17 cellular contexts compared by ENCODE assay signal in the genomic region with DNA sequence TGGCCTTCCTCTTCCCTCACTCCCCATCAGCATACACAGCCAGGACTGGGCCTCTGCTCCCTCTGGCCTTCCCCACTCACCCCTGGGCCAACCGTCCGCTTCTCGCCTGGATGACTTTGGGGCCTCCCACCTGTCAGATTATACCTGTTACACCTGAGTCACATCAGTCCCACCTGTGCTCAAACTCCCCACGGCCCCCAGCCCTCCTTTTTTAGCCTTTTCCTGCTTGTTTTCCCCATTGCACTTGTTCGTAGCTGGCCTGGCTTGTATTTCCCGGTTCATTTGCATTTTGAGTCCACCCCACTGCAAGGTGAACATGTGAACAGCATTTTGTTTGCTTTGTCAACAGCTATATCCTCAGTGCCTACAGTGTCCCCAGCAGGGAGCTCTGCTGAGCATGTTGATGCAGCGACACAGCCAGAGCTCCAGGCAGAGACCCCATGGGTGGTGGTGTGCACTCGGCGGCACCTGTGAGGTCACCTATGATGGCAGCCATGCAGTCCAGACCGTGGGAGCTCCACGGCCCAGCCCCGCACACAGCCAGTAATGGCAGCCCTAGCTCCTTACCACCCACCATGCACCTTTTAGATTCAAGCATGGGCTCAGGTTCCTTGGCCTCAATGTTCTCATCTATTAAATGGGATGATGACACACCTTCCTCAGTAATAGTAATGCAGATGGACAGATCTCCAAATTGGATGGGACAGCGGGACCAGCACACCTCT.
DNase-seq lines count a peak whose midpoint lies in the region; FAIRE-seq and TF ChIP-seq lines count a peak whose summit lies in the region.
"Had no signal": no experiment of that assay in that cellular context is flagged by ENCODE, and none has a peak within 500 bp of the region (broad histone marks: within the 10 kb centered on the region; RNA-seq: fewer than 3 reads in every experiment).

No MANE protein-coding gene starts in this region.

- H3K27ac Mint-ChIP-seq in nephron, result peak overlapping the region; percentile 5 to 92 (median 60)

- FAIRE-seq in GM12891 (lab: Jason Lieb, UNC), result no peak
- FAIRE-seq: GM18507 had no signal

- peaks cover 33% of the 10 kb centered on the region for H3K4me1 Mint-ChIP-seq in nephron

- peak overlapping the region; percentile 54 for H3K27ac ChIP-seq in C4-2B
- peak overlapping the region; percentile 52; the same call in 1 of the 2 replicates for H3K27ac ChIP-seq in VCaP
- H3K27ac ChIP-seq: ascending aorta, KMS-11, psoas muscle had no signal

- DNase-seq in foreskin melanocyte, result no peak
- no peak for DNase-seq in GM12891 (ENCODE audit: insufficient read length, low spot score)
- DNase-seq in NCI-H446 treated with DMSO at 0.1 percent for 48 hours (lab: John Stamatoyannopoulos, UW), result no peak
- DNase-seq in NK-92 treated with Interleukin-12 subunit alpha and Interleukin-12 subunit beta, amount 100 ng/mL, for 24 hours (lab: John Stamatoyannopoulos, UW), result no peak
- DNase-seq: BE2C; effector memory CD4-positive, alpha-beta T cell; GF-D8; midbrain; psoas muscle; stimulated activated CD4-positive, alpha-beta T cell treated with anti-CD3 and anti-CD28 coated beads, Interleukin-2, amount 100 ng/mL, for 48 hours had no signal

- TF ChIP-seq POLR2A in GM12891 (IDR thresholded peaks at IDR 0.05; ENCODE audit: low read depth, low read length), result no peak

- no peaks in the 10 kb centered on the region for H3K9me3 Mint-ChIP-seq in nephron

- peak overlapping the region in 1 of 3 experiments; percentile 2 for H3K4me3 Mint-ChIP-seq in nephron

- TF ChIP-seq RAD21 in Ishikawa (IDR thresholded peaks at IDR 0.05; ENCODE audit: low read depth), result no peak

- no peak for TF ChIP-seq CTCF in C4-2B (conservative IDR thresholded peaks at IDR 0.05)
- TF ChIP-seq CTCF in VCaP (conservative IDR thresholded peaks at IDR 0.05), result peak; percentile 49
- TF ChIP-seq CTCF in nephron (IDR thresholded peaks at IDR 0.05; ENCODE audit: unreplicated experiment in 3 of 3), result no peak

- H3K27me3 Mint-ChIP-seq in nephron (ENCODE audit: low read depth), result peaks cover 20% of the 10 kb centered on the region

- H3K36me3 Mint-ChIP-seq in nephron (ENCODE audit: low read depth), result no peaks in the 10 kb centered on the region

- TF ChIP-seq EP300 in Ishikawa (IDR thresholded peaks at IDR 0.05; ENCODE audit: borderline replicate concordance), result peak; percentile 55; the same call in 1 of the 2 replicates

TF ChIP-seq in Ishikawa, 13 proteins besides CTCF, POLR2A, EP300 and RAD21:
- TF ChIP-seq ZBTB7A (IDR thresholded peaks at IDR 0.05; ENCODE audit: low read depth) (no peak), CEBPB (IDR thresholded peaks at IDR 0.05) (no peak), TEAD4 (IDR thresholded peaks at IDR 0.05) (no peak), TCF12 (IDR thresholded peaks at IDR 0.05; ENCODE audit: low read depth) (0 out of 2 replicates have a peak, but pooled peaks have one; percentile 66), FOXM1 (IDR thresholded peaks at IDR 0.05; ENCODE audit: borderline replicate concordance, low read depth) (no peak), YY1 (IDR thresholded peaks at IDR 0.05; ENCODE audit: low read depth) (peak; percentile 40; the same call in 1 of the 2 replicates), TAF1 (IDR thresholded peaks at IDR 0.05; ENCODE audit: low read depth) (no peak), EGR1 (IDR thresholded peaks at IDR 0.05) (no peak), CREB1 (IDR thresholded peaks at IDR 0.05; ENCODE audit: low read depth) (no peak), NFIC (IDR thresholded peaks at IDR 0.05) (0 out of 2 replicates have a peak, but pooled peaks have one; percentile 5)
- TF ChIP-seq, protein P1, sequence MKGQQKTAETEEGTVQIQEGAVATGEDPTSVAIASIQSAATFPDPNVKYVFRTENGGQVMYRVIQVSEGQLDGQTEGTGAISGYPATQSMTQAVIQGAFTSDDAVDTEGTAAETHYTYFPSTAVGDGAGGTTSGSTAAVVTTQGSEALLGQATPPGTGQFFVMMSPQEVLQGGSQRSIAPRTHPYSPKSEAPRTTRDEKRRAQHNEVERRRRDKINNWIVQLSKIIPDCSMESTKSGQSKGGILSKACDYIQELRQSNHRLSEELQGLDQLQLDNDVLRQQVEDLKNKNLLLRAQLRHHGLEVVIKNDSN (IDR thresholded peaks at IDR 0.05), result no peak
- TF ChIP-seq, protein P2, sequence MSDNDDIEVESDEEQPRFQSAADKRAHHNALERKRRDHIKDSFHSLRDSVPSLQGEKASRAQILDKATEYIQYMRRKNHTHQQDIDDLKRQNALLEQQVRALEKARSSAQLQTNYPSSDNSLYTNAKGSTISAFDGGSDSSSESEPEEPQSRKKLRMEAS (IDR thresholded peaks at IDR 0.05), result peak; percentile 43
- TF ChIP-seq, protein P3, sequence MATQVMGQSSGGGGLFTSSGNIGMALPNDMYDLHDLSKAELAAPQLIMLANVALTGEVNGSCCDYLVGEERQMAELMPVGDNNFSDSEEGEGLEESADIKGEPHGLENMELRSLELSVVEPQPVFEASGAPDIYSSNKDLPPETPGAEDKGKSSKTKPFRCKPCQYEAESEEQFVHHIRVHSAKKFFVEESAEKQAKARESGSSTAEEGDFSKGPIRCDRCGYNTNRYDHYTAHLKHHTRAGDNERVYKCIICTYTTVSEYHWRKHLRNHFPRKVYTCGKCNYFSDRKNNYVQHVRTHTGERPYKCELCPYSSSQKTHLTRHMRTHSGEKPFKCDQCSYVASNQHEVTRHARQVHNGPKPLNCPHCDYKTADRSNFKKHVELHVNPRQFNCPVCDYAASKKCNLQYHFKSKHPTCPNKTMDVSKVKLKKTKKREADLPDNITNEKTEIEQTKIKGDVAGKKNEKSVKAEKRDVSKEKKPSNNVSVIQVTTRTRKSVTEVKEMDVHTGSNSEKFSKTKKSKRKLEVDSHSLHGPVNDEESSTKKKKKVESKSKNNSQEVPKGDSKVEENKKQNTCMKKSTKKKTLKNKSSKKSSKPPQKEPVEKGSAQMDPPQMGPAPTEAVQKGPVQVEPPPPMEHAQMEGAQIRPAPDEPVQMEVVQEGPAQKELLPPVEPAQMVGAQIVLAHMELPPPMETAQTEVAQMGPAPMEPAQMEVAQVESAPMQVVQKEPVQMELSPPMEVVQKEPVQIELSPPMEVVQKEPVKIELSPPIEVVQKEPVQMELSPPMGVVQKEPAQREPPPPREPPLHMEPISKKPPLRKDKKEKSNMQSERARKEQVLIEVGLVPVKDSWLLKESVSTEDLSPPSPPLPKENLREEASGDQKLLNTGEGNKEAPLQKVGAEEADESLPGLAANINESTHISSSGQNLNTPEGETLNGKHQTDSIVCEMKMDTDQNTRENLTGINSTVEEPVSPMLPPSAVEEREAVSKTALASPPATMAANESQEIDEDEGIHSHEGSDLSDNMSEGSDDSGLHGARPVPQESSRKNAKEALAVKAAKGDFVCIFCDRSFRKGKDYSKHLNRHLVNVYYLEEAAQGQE (IDR thresholded peaks at IDR 0.05; ENCODE audit: low read depth), result no peak

TF ChIP-seq in GM12891, 5 proteins besides CTCF, POLR2A, EP300 and RAD21:
- no peak for TF ChIP-seq PAX5 (IDR thresholded peaks at IDR 0.05; ENCODE audit: insufficient read depth, low read length, severe bottlenecking)
- TF ChIP-seq TAF1 (IDR thresholded peaks at IDR 0.05; ENCODE audit: low read depth, low read length), result no peak
- no peak for TF ChIP-seq SPI1 (IDR thresholded peaks at IDR 0.05; ENCODE audit: low read depth, low read length)
- no peak for TF ChIP-seq POU2F2 (IDR thresholded peaks at IDR 0.05; ENCODE audit: low read depth, low read length)
- no peak for TF ChIP-seq POLR2AphosphoS5 (IDR thresholded peaks at IDR 0.05; ENCODE audit: low read depth, low read length)
